ENCODE assay signal across 2 cellular contexts in genomic region chr4:153589703-153590595, GRCh38.
TF ChIP-seq lines count a peak whose summit lies in the region.

No MANE protein-coding gene starts in this region.

TF ChIP-seq in IMR-90, 13 proteins besides CTCF, POLR2A, EP300 and RAD21:
- no peak for TF ChIP-seq CEBPB (IDR thresholded peaks at IDR 0.05; ENCODE audit: low read depth, low read length)
- TF ChIP-seq MXI1 (IDR thresholded peaks at IDR 0.05; ENCODE audit: borderline replicate concordance, low read depth, low read length), result no peak
- TF ChIP-seq MAFK (IDR thresholded peaks at IDR 0.05; ENCODE audit: low read depth, low read length), result peak; percentile 61; the same call in 1 of the 2 replicates

TF ChIP-seq in K562, 482 proteins besides CTCF, POLR2A, EP300 and RAD21:
- TF ChIP-seq MAFG (tag; conservative IDR thresholded peaks at IDR 0.05) (peak; percentile 28; the same call in 1 of the 2 replicates), ZNF316 (IDR thresholded peaks at IDR 0.05) (peak; percentile 59), EZH2 (IDR thresholded peaks at IDR 0.05; ENCODE audit: borderline replicate concordance, low read depth, low read length) (no peak), ESRRB (CRISPR knock-in tag; IDR thresholded peaks at IDR 0.05; ENCODE audit: borderline replicate concordance) (no peak), TSHZ1 (CRISPR knock-in tag; IDR thresholded peaks at IDR 0.05) (no peak), MAFF (IDR thresholded peaks at IDR 0.05; ENCODE audit: low read length) (peak; percentile 23; the same call in 1 of the 2 replicates), PML (IDR thresholded peaks at IDR 0.05; ENCODE audit: low read length) (no peak), C11orf30 (IDR thresholded peaks at IDR 0.05; ENCODE audit: low read depth) (peak; percentile 35; the same call in 1 of the 2 replicates)
